In genomic region chr7:139661875-139662274, GRCh38 we compare ENCODE assay signal across 18 cellular contexts.
"Had no signal": no experiment of that assay in that cellular context is flagged by ENCODE, and none has a peak within 500 bp of the region (broad histone marks: within the 10 kb centered on the region; RNA-seq: fewer than 3 reads in every experiment).

No MANE protein-coding gene starts in this region.

- H3K27ac Mint-ChIP-seq: activated CD8-positive, alpha-beta T cell treated with anti-CD3 and anti-CD28 coated beads for 36 hours; activated naive CD4-positive, alpha-beta T cell treated with anti-CD3 and anti-CD28 coated beads, Interleukin-2, amount 10 ng/mL, durations not matched to agents 7 days and 5 days; activated naive CD8-positive, alpha-beta T cell treated with anti-CD3 and anti-CD28 coated beads, Interleukin-2, amount 50 U/mL, for 24 hours; activated T-cell treated with anti-CD3 and anti-CD28 coated beads, Interleukin-2, amount 50 U/mL, for 24 hours; dendritic cell treated with granulocyte-macrophage colony-stimulating factor and Interleukin-4, amounts not matched to agents 40 ng/mL and 50 ng/mL, for 4 days; stimulated activated naive B cell treated with anti-CD40 and anti-IgM and Interleukin-4, amounts not matched to agents 10 μg/mL and 1 μg/mL and 100 μg/mL, for 72 hours had no signal

- DNase-seq: activated CD4-positive, alpha-beta T cell treated with anti-CD3 and anti-CD28 coated beads for 48 hours; activated CD4-positive, CD25-positive, alpha-beta regulatory T cell; activated CD8-positive, alpha-beta T cell treated with anti-CD3 and anti-CD28 coated beads for 36 hours; activated naive CD4-positive, alpha-beta T cell treated with anti-CD3 and anti-CD28 coated beads, Interleukin-2, amount 10 ng/mL, durations not matched to agents 7 days and 5 days; activated naive CD8-positive, alpha-beta T cell treated with anti-CD3 and anti-CD28 coated beads, Interleukin-2, amount 50 U/mL, for 24 hours; activated T-cell treated with anti-CD3 and anti-CD28 coated beads, Interleukin-2, amount 50 U/mL, for 24 hours; aorta; cerebellar nuclear complex; effector memory CD4-positive, alpha-beta T cell; esophagus squamous epithelium; left colon; lower lobe of right lung; pancreas; SK-N-SH; stimulated activated naive B cell treated with anti-CD40 and anti-IgM and Interleukin-4, amounts not matched to agents 10 μg/mL and 1 μg/mL and 100 μg/mL, for 72 hours; T-helper 9 cell; transverse colon had no signal

- FAIRE-seq: pancreas had no signal

- H3K4me3 Mint-ChIP-seq: activated CD8-positive, alpha-beta T cell treated with anti-CD3 and anti-CD28 coated beads for 36 hours; activated naive CD4-positive, alpha-beta T cell treated with anti-CD3 and anti-CD28 coated beads, Interleukin-2, amount 10 ng/mL, durations not matched to agents 7 days and 5 days; activated naive CD8-positive, alpha-beta T cell treated with anti-CD3 and anti-CD28 coated beads, Interleukin-2, amount 50 U/mL, for 24 hours; activated T-cell treated with anti-CD3 and anti-CD28 coated beads, Interleukin-2, amount 50 U/mL, for 24 hours; dendritic cell treated with granulocyte-macrophage colony-stimulating factor and Interleukin-4, amounts not matched to agents 40 ng/mL and 50 ng/mL, for 4 days; stimulated activated naive B cell treated with anti-CD40 and anti-IgM and Interleukin-4, amounts not matched to agents 10 μg/mL and 1 μg/mL and 100 μg/mL, for 72 hours had no signal

- H3K27me3 Mint-ChIP-seq: activated CD8-positive, alpha-beta T cell treated with anti-CD3 and anti-CD28 coated beads for 36 hours; activated naive CD4-positive, alpha-beta T cell treated with anti-CD3 and anti-CD28 coated beads, Interleukin-2, amount 10 ng/mL, durations not matched to agents 7 days and 5 days; activated naive CD8-positive, alpha-beta T cell treated with anti-CD3 and anti-CD28 coated beads, Interleukin-2, amount 50 U/mL, for 24 hours; activated T-cell treated with anti-CD3 and anti-CD28 coated beads, Interleukin-2, amount 50 U/mL, for 24 hours; dendritic cell treated with granulocyte-macrophage colony-stimulating factor and Interleukin-4, amounts not matched to agents 40 ng/mL and 50 ng/mL, for 4 days; stimulated activated naive B cell treated with anti-CD40 and anti-IgM and Interleukin-4, amounts not matched to agents 10 μg/mL and 1 μg/mL and 100 μg/mL, for 72 hours had no signal

- H3K9me3 Mint-ChIP-seq: activated CD8-positive, alpha-beta T cell treated with anti-CD3 and anti-CD28 coated beads for 36 hours; activated naive CD4-positive, alpha-beta T cell treated with anti-CD3 and anti-CD28 coated beads, Interleukin-2, amount 10 ng/mL, durations not matched to agents 7 days and 5 days; activated naive CD8-positive, alpha-beta T cell treated with anti-CD3 and anti-CD28 coated beads, Interleukin-2, amount 50 U/mL, for 24 hours; activated T-cell treated with anti-CD3 and anti-CD28 coated beads, Interleukin-2, amount 50 U/mL, for 24 hours; dendritic cell treated with granulocyte-macrophage colony-stimulating factor and Interleukin-4, amounts not matched to agents 40 ng/mL and 50 ng/mL, for 4 days; stimulated activated naive B cell treated with anti-CD40 and anti-IgM and Interleukin-4, amounts not matched to agents 10 μg/mL and 1 μg/mL and 100 μg/mL, for 72 hours had no signal

- ATAC-seq: activated CD8-positive, alpha-beta T cell treated with anti-CD3 and anti-CD28 coated beads for 36 hours; activated naive CD8-positive, alpha-beta T cell treated with anti-CD3 and anti-CD28 coated beads, Interleukin-2, amount 50 U/mL, for 24 hours; lower lobe of right lung; stimulated activated naive B cell treated with anti-CD40 and anti-IgM and Interleukin-4, amounts not matched to agents 10 μg/mL and 1 μg/mL and 100 μg/mL, for 72 hours had no signal

- H3K36me3 Mint-ChIP-seq: activated naive CD4-positive, alpha-beta T cell treated with anti-CD3 and anti-CD28 coated beads, Interleukin-2, amount 10 ng/mL, durations not matched to agents 7 days and 5 days had no signal
